ENCODE assay signal across 25 cellular contexts in genomic region chr19:39919976-39920375, GRCh38.
"Had no signal": no experiment of that assay in that cellular context is flagged by ENCODE, and none has a peak within 500 bp of the region (broad histone marks: within the 10 kb centered on the region; RNA-seq: fewer than 3 reads in every experiment).

No MANE protein-coding gene starts in this region.

- H3K4me3 ChIP-seq: adrenal gland, ascending aorta, breast epithelium, heart right ventricle, left ventricle myocardium inferior, testis had no signal

- H3K4me3 Mint-ChIP-seq: activated B cell treated with CpG ODN at 0.5 μM for 24 hours; activated CD4-positive, alpha-beta T cell treated with anti-CD3 and anti-CD28 coated beads for 36 hours; activated naive CD8-positive, alpha-beta T cell; activated T-cell treated with anti-CD3 and anti-CD28 coated beads, Interleukin-2, amount 50 U/mL, for 24 hours; T-helper 17 cell; type B pancreatic cell had no signal

- H3K36me3 Mint-ChIP-seq: type B pancreatic cell had no signal

- H3K27me3 Mint-ChIP-seq: activated CD4-positive, alpha-beta T cell treated with anti-CD3 and anti-CD28 coated beads for 36 hours; activated naive CD8-positive, alpha-beta T cell; activated T-cell treated with anti-CD3 and anti-CD28 coated beads, Interleukin-2, amount 50 U/mL, for 24 hours; T-helper 17 cell; type B pancreatic cell had no signal

- H3K27ac Mint-ChIP-seq: activated B cell treated with CpG ODN at 0.5 μM for 24 hours; activated CD4-positive, alpha-beta T cell treated with anti-CD3 and anti-CD28 coated beads for 36 hours; activated T-cell treated with anti-CD3 and anti-CD28 coated beads, Interleukin-2, amount 50 U/mL, for 24 hours; activated T-helper 2 cell treated with anti-CD3 and anti-CD28 coated beads, Interferon-gamma antibody, Interleukin-2, Interleukin-4, amounts not matched to agents 10 μg/mL and 5 μg/mL and 100 μg/mL, durations not matched to agents 14 hours and 24 hours and 36 hours; type B pancreatic cell had no signal

- H3K9me3 ChIP-seq: adrenal gland, ascending aorta, breast epithelium, heart right ventricle, testis had no signal

- H3K36me3 ChIP-seq: adrenal gland, ascending aorta, breast epithelium, heart right ventricle, left ventricle myocardium inferior had no signal

- H3K9me3 Mint-ChIP-seq: activated T-cell treated with anti-CD3 and anti-CD28 coated beads, Interleukin-2, amount 50 U/mL, for 24 hours; activated T-helper 2 cell treated with anti-CD3 and anti-CD28 coated beads, Interferon-gamma antibody, Interleukin-2, Interleukin-4, amounts not matched to agents 10 μg/mL and 5 μg/mL and 100 μg/mL, durations not matched to agents 14 hours and 24 hours and 36 hours; type B pancreatic cell had no signal

- H3K4me1 ChIP-seq: adrenal gland, ascending aorta, breast epithelium, heart right ventricle, left ventricle myocardium inferior, testis had no signal

- H3K27ac ChIP-seq: adrenal gland, ascending aorta, breast epithelium, epithelial cell of prostate, heart right ventricle, left ventricle myocardium inferior, testis had no signal

- ATAC-seq: activated CD4-positive, alpha-beta T cell treated with anti-CD3 and anti-CD28 coated beads for 36 hours; heart right ventricle; sciatic nerve; T-helper 17 cell had no signal

- H3K27me3 ChIP-seq: ascending aorta, testis had no signal

- DNase-seq: activated B cell treated with CpG ODN at 0.5 μM for 24 hours; activated CD4-positive, alpha-beta T cell treated with anti-CD3 and anti-CD28 coated beads for 36 hours; activated CD4-positive, alpha-beta T cell treated with anti-CD3 and anti-CD28 coated beads, Interleukin-2, amount 50 U/mL, for 4 hours; activated CD8-positive, alpha-beta memory T cell treated with anti-CD3 and anti-CD28 coated beads, Interleukin-2, amount 50 U/mL, for 4 hours; activated naive CD4-positive, alpha-beta T cell; activated T-cell treated with anti-CD3 and anti-CD28 coated beads, Interleukin-2, amount 50 U/mL, for 24 hours; adrenal gland; cerebellar nuclear complex; heart right ventricle; left ventricle myocardium inferior; nucleus accumbens; small intestine; stimulated activated CD4-positive, alpha-beta T cell treated with anti-CD3 and anti-CD28 coated beads, Interleukin-15, amount 100 ng/mL, for 24 hours; stimulated activated CD8-positive, alpha-beta memory T cell treated with anti-CD3 and anti-CD28 coated beads, Interleukin-4, amount 100 ng/mL, for 48 hours; stimulated activated naive CD4-positive, alpha-beta T cell; SW 1271; T-helper 17 cell; testis had no signal
